In the genomic region with DNA sequence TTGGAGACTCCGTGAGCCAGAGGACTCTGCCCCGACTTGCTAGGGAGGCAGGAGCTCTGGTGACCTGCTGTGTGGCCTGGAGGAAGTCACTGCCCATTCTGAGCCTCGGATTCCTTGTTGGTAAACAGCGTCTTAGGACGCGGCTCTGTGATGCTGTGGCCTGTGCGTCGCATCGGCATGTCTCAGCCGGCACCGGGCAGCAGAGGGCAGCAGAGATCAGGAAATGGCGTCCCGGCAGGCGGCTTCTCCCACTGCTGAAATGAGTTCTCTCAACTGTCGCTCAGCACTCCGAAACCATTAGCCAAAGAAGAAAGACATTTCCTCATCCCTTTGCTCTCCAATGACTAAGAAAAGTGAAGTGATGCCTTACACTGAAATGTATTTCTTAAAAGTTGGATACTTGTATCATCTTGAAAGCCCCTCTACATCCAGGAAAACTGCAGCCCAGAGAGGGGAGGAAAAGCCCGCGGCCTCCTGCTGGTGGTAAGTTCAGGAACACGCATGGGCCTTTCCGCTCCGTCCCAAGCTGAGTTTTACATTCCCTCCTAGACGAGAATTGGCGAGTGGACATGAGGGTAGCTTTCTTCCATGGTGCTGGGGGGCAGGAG, we compare ENCODE assay signal across 8 cellular contexts.
DNase-seq lines count a peak whose midpoint lies in the region; ATAC-seq and TF ChIP-seq lines count a peak whose summit lies in the region.

No MANE protein-coding gene starts in this region.

- peaks cover 0 to 21% (median 16%) of the 10 kb centered on the region in 4 donors for H3K4me1 ChIP-seq in sigmoid colon

- 20 to 23% methylated on average over 23 of the region's 23 CpGs for WGBS in sigmoid colon, 2 donors

- no peaks in the 10 kb centered on the region for H3K27me3 ChIP-seq in sigmoid colon

- intact Hi-C loops in left ventricle myocardium superior (cut with micrococcal nuclease): loop anchor here (10.0 kb wide), 2 partner anchors 672 to 792 kb away; no protein-coding TSS in a partner anchor
- intact Hi-C loops in sigmoid colon (cut with DNase I): loop anchor here (1.0 to 10.0 kb wide), 2 partner anchors 362 to 944 kb away; no protein-coding TSS in a partner anchor

- TF ChIP-seq EP300 in sigmoid colon (IDR thresholded peaks at IDR 0.05): no peak

- DNase-seq in GM10266 (ENCODE audit: extremely low spot score) (peak; percentile 81), HEK293T (ENCODE audit: extremely low spot score) (peak; percentile 89), NCI-H1105 (lab: John Stamatoyannopoulos, UW) (peak; percentile 19), T-helper 2 cell (peak; percentile 7 to 75 (median 56)), amniotic stem cell (lab: John Stamatoyannopoulos, UW) (peak; percentile 42), left ventricle myocardium superior (peak; percentile 85), sigmoid colon (peak; percentile 88), cortex of kidney (lab: John Stamatoyannopoulos, UW) (no peak)

- TF ChIP-seq CTCF in GM10266 (IDR thresholded peaks at IDR 0.05; ENCODE audit: control insufficient read depth, insufficient read depth, low read depth, missing control alignments) (peak; percentile 97), sigmoid colon (IDR thresholded peaks at IDR 0.05) (peak; percentile 84 to 87 (median 86))

- no peaks in the 10 kb centered on the region for H3K36me3 ChIP-seq in sigmoid colon

- no peak for TF ChIP-seq POLR2A in sigmoid colon (IDR thresholded peaks at IDR 0.05)

- no peak overlapping the region for H3K27ac ChIP-seq in sigmoid colon

- no peak overlapping the region for H3K4me3 ChIP-seq in sigmoid colon

- ATAC-seq in left ventricle myocardium superior: peak; percentile 95

- CTCF ChIA-PET in HEK293T (lab: Yijun Ruan, JAX): interaction anchor here (1.0 kb wide), 1 partner anchor 17 kb away, joined by 4 read pairs; no protein-coding TSS in a partner anchor

- H3K9me3 ChIP-seq in sigmoid colon: no peaks in the 10 kb centered on the region

- POLR2A ChIA-PET in HEK293T (lab: Yijun Ruan, JAX): no interaction called here

TF ChIP-seq in HEK293T, 16 proteins besides CTCF, POLR2A, EP300 and RAD21:
- TF ChIP-seq TARDBP (IDR thresholded peaks at IDR 0.05) (no peak), SUZ12 (IDR thresholded peaks at IDR 0.05) (no peak), FOXA1 (IDR thresholded peaks at IDR 0.05) (no peak), CTBP1 (IDR thresholded peaks at IDR 0.05; ENCODE audit: borderline replicate concordance) (no peak)
- TF ChIP-seq, protein P1, sequence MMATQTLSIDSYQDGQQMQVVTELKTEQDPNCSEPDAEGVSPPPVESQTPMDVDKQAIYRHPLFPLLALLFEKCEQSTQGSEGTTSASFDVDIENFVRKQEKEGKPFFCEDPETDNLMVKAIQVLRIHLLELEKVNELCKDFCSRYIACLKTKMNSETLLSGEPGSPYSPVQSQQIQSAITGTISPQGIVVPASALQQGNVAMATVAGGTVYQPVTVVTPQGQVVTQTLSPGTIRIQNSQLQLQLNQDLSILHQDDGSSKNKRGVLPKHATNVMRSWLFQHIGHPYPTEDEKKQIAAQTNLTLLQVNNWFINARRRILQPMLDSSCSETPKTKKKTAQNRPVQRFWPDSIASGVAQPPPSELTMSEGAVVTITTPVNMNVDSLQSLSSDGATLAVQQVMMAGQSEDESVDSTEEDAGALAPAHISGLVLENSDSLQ (IDR thresholded peaks at IDR 0.05): peak; percentile 79
